3 cellular contexts compared by ENCODE assay signal in genomic region chr17:34478244-34478643, GRCh38.
A peak's percentile ranks its signal among the peaks of the same experiment; 100 is the strongest.
TF ChIP-seq lines count a peak whose summit lies in the region.

No MANE protein-coding gene starts in this region.

TF ChIP-seq in HepG2, 621 proteins besides CTCF, POLR2A, EP300 and RAD21:
- TF ChIP-seq CEBPB (IDR thresholded peaks at IDR 0.05; ENCODE audit: borderline replicate concordance, low read depth, low read length) (peak; percentile 55; the same call in 1 of the 2 replicates), GATAD2A (CRISPR knock-in tag; IDR thresholded peaks at IDR 0.05) (no peak)

TF ChIP-seq in IMR-90, 13 proteins besides CTCF, POLR2A, EP300 and RAD21:
- TF ChIP-seq CEBPB (IDR thresholded peaks at IDR 0.05; ENCODE audit: low read depth, low read length) (peak; percentile 64), FOS (IDR thresholded peaks at IDR 0.05; ENCODE audit: low read depth, low read length) (no peak), SMC3 (IDR thresholded peaks at IDR 0.05; ENCODE audit: low read depth, low read length) (no peak), BHLHE40 (IDR thresholded peaks at IDR 0.05; ENCODE audit: low read depth, low read length) (no peak), NFE2L2 (IDR thresholded peaks at IDR 0.05; ENCODE audit: low read depth, low read length) (no peak), ELK1 (IDR thresholded peaks at IDR 0.05; ENCODE audit: borderline replicate concordance, low read depth, low read length) (no peak), USF2 (IDR thresholded peaks at IDR 0.05; ENCODE audit: low read depth, low read length) (no peak)

TF ChIP-seq in K562, 482 proteins besides CTCF, POLR2A, EP300 and RAD21:
- TF ChIP-seq CEBPB (tag; IDR thresholded peaks at IDR 0.05) (peak; percentile 43; the same call in 1 of the 2 replicates), NBN (IDR thresholded peaks at IDR 0.05; ENCODE audit: low read depth) (no peak), CEBPG (CRISPR knock-in tag; IDR thresholded peaks at IDR 0.05) (no peak), CEBPG (tag; conservative IDR thresholded peaks at IDR 0.05 in 1 of 2, IDR thresholded peaks at IDR 0.05 in 1 of 2) (0 out of 4 replicates have a peak, but pooled peaks of 1 of the 2 experiments have one; percentile 28)
